ENCODE assay signal across 16 cellular contexts in the genomic region with DNA sequence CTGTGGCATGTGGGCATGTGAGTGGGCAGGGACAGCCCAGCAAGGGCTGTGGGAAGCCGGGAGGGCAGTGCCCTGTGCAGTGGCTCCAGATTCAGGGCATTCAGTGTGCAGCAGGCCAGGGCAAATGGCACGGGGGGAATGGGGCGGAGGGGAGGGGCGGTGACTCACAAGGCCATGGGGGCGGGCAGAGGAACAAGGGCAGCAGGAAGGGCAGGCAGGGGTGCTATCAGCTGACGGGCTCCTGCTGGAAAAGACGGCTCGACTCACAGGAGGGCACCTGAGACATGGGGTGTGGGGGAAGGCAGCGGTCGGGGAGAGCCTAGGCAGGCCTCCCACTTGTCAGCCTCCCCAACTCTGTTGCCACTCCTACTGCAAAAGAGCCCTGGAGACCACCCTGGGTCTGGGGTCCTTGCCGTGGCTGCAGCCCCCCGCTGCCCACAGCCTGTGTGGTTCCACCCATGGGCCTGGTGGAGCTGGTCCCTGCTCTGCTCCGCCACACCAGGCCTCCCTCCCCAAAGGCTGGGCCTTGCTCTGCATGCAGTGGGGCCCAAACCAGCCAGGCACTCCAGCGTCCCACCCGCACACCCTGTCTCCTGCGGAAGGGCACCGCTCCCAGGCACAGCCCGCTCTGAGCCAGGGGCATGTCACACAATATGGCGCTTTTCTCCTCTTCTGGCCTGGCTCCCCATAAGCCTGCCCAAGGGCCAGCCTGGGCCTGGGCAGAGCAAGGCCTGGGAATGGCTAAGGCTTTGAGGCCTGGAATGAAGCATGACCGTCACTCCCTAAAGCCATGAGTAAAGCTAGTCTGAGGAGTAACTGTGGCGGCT. TPM values are rescaled to one million over a fixed set of nuclear protein-coding genes. Genes with fewer than 3 reads are reported as not detected.
DNase-seq lines count a peak whose midpoint lies in the region; ATAC-seq and TF ChIP-seq lines count a peak whose summit lies in the region.
"Had no signal": no experiment of that assay in that cellular context is flagged by ENCODE, and none has a peak within 500 bp of the region (broad histone marks: within the 10 kb centered on the region; RNA-seq: fewer than 3 reads in every experiment).

No MANE protein-coding gene starts in this region.

- WGBS in spleen, 5 donors: 64 to 84% (median 79%) methylated on average over 13 to 21 of the region's 21 CpGs

- H3K4me3 Mint-ChIP-seq in activated T-cell treated with anti-CD3 and anti-CD28 coated beads, Interleukin-2, amount 50 U/mL, for 4 hours: no peak overlapping the region
- H3K4me3 Mint-ChIP-seq: CD8-positive, alpha-beta T cell; immature natural killer cell; neural crest cell had no signal

- TF ChIP-seq POLR2A in spleen (IDR thresholded peaks at IDR 0.05): no peak

- H3K9me3 Mint-ChIP-seq in activated T-cell treated with anti-CD3 and anti-CD28 coated beads, Interleukin-2, amount 50 U/mL, for 4 hours: no peaks in the 10 kb centered on the region
- H3K9me3 Mint-ChIP-seq: CD8-positive, alpha-beta T cell; neural crest cell had no signal

- H3K27me3 Mint-ChIP-seq in activated T-cell treated with anti-CD3 and anti-CD28 coated beads, Interleukin-2, amount 50 U/mL, for 4 hours (ENCODE audit: low read depth): no peaks in the 10 kb centered on the region

- intact Hi-C loops in left colon (cut with DNase I, micrococcal nuclease): no loop called here
- intact Hi-C loops in spleen (cut with DNase I; ENCODE audit: low total_unique reads): no loop called here

- no peaks in the 10 kb centered on the region for H3K27me3 ChIP-seq in spleen (replicated peaks in 1 of 7)
- H3K27me3 ChIP-seq: esophagus muscularis mucosa had no signal

- H3K4me3 ChIP-seq in spleen: no peak overlapping the region
- H3K4me3 ChIP-seq: esophagus muscularis mucosa had no signal

- peaks cover 0 to 19% (median under 1%) of the 10 kb centered on the region in 6 donors for H3K36me3 ChIP-seq in spleen

- peaks cover 3% of the 10 kb centered on the region for H3K36me3 Mint-ChIP-seq in activated T-cell treated with anti-CD3 and anti-CD28 coated beads, Interleukin-2, amount 50 U/mL, for 4 hours (ENCODE audit: insufficient read depth)
- H3K36me3 Mint-ChIP-seq: CD8-positive, alpha-beta T cell; immature natural killer cell had no signal

- H3K9me3 ChIP-seq in spleen: no peaks in the 10 kb centered on the region
- H3K9me3 ChIP-seq: esophagus muscularis mucosa had no signal

- no peak for TF ChIP-seq CTCF in spleen (IDR thresholded peaks at IDR 0.05 in 8 of 11, conservative IDR thresholded peaks at IDR 0.05 in 3 of 11)

- H3K27ac ChIP-seq in caudate nucleus (ENCODE audit: low read depth, low read length) (peak overlapping the region; percentile 32), spleen (peak overlapping the region in 3 of 8 donors; percentile 38 to 58 (median 40))
- H3K27ac ChIP-seq: esophagus muscularis mucosa had no signal

- H3K4me1 ChIP-seq in spleen: peaks cover 7 to 78% (median 54%) of the 10 kb centered on the region in 6 donors

- DNase-seq in HT-29 (ENCODE audit: low spot score): peak; percentile 26
- peak in 4 of 61 donors; percentile 28 to 80 (median 52) for DNase-seq in caudate nucleus (lab: John Stamatoyannopoulos, UW)
- no peak for DNase-seq in left colon
- DNase-seq in spleen: peak; percentile 72
- DNase-seq in activated T-cell treated with anti-CD3 and anti-CD28 coated beads, Interleukin-2, amount 50 U/mL, for 4 hours: no peak
- no peak for DNase-seq in NCI-H187 treated with DMSO at 0.1 percent for 48 hours (lab: John Stamatoyannopoulos, UW)
- DNase-seq in MV-4-11 (lab: John Stamatoyannopoulos, UW): no peak
- DNase-seq: activated CD4-positive, CD25-positive, alpha-beta regulatory T cell treated with anti-CD3 and anti-CD28 coated beads, Interleukin-2, amount 50 U/mL, for 72 hours; CD8-positive, alpha-beta T cell; immature natural killer cell; NCI-H146; NCI-H82; stimulated activated CD4-positive, alpha-beta T cell treated with anti-CD3 and anti-CD28 coated beads, Interleukin-1b, Interleukin-23, amount 100 ng/mL, for 48 hours had no signal

- peaks cover 6% of the 10 kb centered on the region for H3K4me1 Mint-ChIP-seq in activated T-cell treated with anti-CD3 and anti-CD28 coated beads, Interleukin-2, amount 50 U/mL, for 4 hours (ENCODE audit: low read depth)

- peak; percentile 40 for ATAC-seq in left colon
- ATAC-seq in activated T-cell treated with anti-CD3 and anti-CD28 coated beads, Interleukin-2, amount 50 U/mL, for 4 hours: no peak
- no peak for ATAC-seq in HG02623 (IDR thresholded peaks at IDR 0.05; ENCODE audit: unreplicated experiment)
- ATAC-seq: CD8-positive, alpha-beta T cell had no signal

RNA-seq across cellular contexts. Expression of a gene that starts 25.9 kb away (rescaled TPM):
- total RNA-seq in HT-29 (2014; rRNA removed; shearing (Covaris generic)): 17.6 and 17.7 TPM in 2 replicates
- total RNA-seq in left colon (10 to 100 TPM; 20.5 to 40.4 TPM), spleen (10 to 100 TPM; 52.2 to 99.5 (median 66.7) TPM)
- 10 to 100 TPM in 1 of 3 donors, 1 to 10 TPM in 2; 7.2 to 24.7 (median 9.2) TPM for polyA plus RNA-seq in spleen
- 10 to 100 TPM; 23.9 to 32.3 (median 28.2) TPM for total RNA-seq in activated T-cell treated with anti-CD3 and anti-CD28 coated beads, Interleukin-2, amount 50 U/mL, for 4 hours

Comparison
In these comparisons a context has a peak if more than half of its experiments do, and no peak if none do; other contexts are left out.
1. DNase-seq: peak in HT-29 (single experiment) and spleen (single experiment); none in left colon (0 of 2), activated T-cell treated with anti-CD3 and anti-CD28 coated beads, Interleukin-2, amount 50 U/mL, for 4 hours (single experiment), NCI-H187 treated with DMSO at 0.1 percent for 48 hours (single experiment) and MV-4-11 (single experiment).